Comparison of ENCODE assay signal across 9 cellular contexts in genomic region chr10:100656479-100656878, GRCh38.
DNase-seq lines count a peak whose midpoint lies in the region; ATAC-seq and TF ChIP-seq lines count a peak whose summit lies in the region.
"Had no signal": no experiment of that assay in that cellular context is flagged by ENCODE, and none has a peak within 500 bp of the region (broad histone marks: within the 10 kb centered on the region; RNA-seq: fewer than 3 reads in every experiment).

No MANE protein-coding gene starts in this region.

- H3K4me3 ChIP-seq in RWPE2 (ENCODE audit: severe bottlenecking) (no peak overlapping the region), thymus (ENCODE audit: low read length) (peak overlapping the region; percentile 13)
- H3K4me3 ChIP-seq: uterus had no signal

- H3K27ac ChIP-seq in RWPE2 (ENCODE audit: poor library complexity, severe bottlenecking) (no peak overlapping the region), thymus (ENCODE audit: low read depth) (no peak overlapping the region)
- H3K27ac ChIP-seq: uterus had no signal

- H3K4me1 Mint-ChIP-seq in activated naive CD8-positive, alpha-beta T cell treated with anti-CD3 and anti-CD28 coated beads for 36 hours: peaks cover 24% of the 10 kb centered on the region
- peaks cover 30% of the 10 kb centered on the region for H3K4me1 Mint-ChIP-seq in activated naive CD8-positive, alpha-beta T cell treated with anti-CD3 and anti-CD28 coated beads, Interleukin-2, amount 50 U/mL, for 24 hours

- no peaks in the 10 kb centered on the region for H3K36me3 Mint-ChIP-seq in activated naive CD8-positive, alpha-beta T cell treated with anti-CD3 and anti-CD28 coated beads for 36 hours
- peaks cover 2% of the 10 kb centered on the region for H3K36me3 Mint-ChIP-seq in activated naive CD8-positive, alpha-beta T cell treated with anti-CD3 and anti-CD28 coated beads, Interleukin-2, amount 50 U/mL, for 24 hours (ENCODE audit: low read depth)

- peak; percentile 30 for DNase-seq in activated naive CD8-positive, alpha-beta T cell treated with anti-CD3 and anti-CD28 coated beads for 36 hours
- no peak for DNase-seq in activated naive CD8-positive, alpha-beta T cell treated with anti-CD3 and anti-CD28 coated beads, Interleukin-2, amount 50 U/mL, for 24 hours
- DNase-seq in RWPE2 (ENCODE audit: low spot score) (no peak), iPS-NIHi11 (ENCODE audit: low spot score) (peak; percentile 94), GOT3 (lab: John Stamatoyannopoulos, UW) (no peak), EL (no peak)
- DNase-seq: uterus had no signal

- H3K9me3 ChIP-seq in RWPE2 (ENCODE audit: severe bottlenecking): no peaks in the 10 kb centered on the region
- H3K9me3 ChIP-seq in thymus (ENCODE audit: control insufficient read depth): peaks cover 1% of the 10 kb centered on the region
- H3K9me3 ChIP-seq: uterus had no signal

- peaks cover 83% of the 10 kb centered on the region for H3K27me3 ChIP-seq in RWPE2 (ENCODE audit: insufficient read depth, poor library complexity, severe bottlenecking)
- peaks cover 84% of the 10 kb centered on the region for H3K27me3 ChIP-seq in thymus (ENCODE audit: control insufficient read depth, insufficient read depth)

- H3K4me1 ChIP-seq in RWPE2 (ENCODE audit: insufficient read depth, poor library complexity, severe bottlenecking) (no peaks in the 10 kb centered on the region), thymus (ENCODE audit: control insufficient read depth, insufficient read depth, low read length) (no peaks in the 10 kb centered on the region)

- H3K9me3 Mint-ChIP-seq in activated naive CD8-positive, alpha-beta T cell treated with anti-CD3 and anti-CD28 coated beads for 36 hours: no peaks in the 10 kb centered on the region
- H3K9me3 Mint-ChIP-seq in activated naive CD8-positive, alpha-beta T cell treated with anti-CD3 and anti-CD28 coated beads, Interleukin-2, amount 50 U/mL, for 24 hours: no peaks in the 10 kb centered on the region

- no peak for TF ChIP-seq CTCF in RWPE2 (IDR thresholded peaks at IDR 0.05; ENCODE audit: poor library complexity, severe bottlenecking)

- no peak overlapping the region for H3K27ac Mint-ChIP-seq in activated naive CD8-positive, alpha-beta T cell treated with anti-CD3 and anti-CD28 coated beads for 36 hours
- no peak overlapping the region for H3K27ac Mint-ChIP-seq in activated naive CD8-positive, alpha-beta T cell treated with anti-CD3 and anti-CD28 coated beads, Interleukin-2, amount 50 U/mL, for 24 hours

- H3K4me3 Mint-ChIP-seq in activated naive CD8-positive, alpha-beta T cell treated with anti-CD3 and anti-CD28 coated beads for 36 hours: no peak overlapping the region
- H3K4me3 Mint-ChIP-seq in activated naive CD8-positive, alpha-beta T cell treated with anti-CD3 and anti-CD28 coated beads, Interleukin-2, amount 50 U/mL, for 24 hours: no peak overlapping the region

- 5% methylated on average over 34 of the region's 34 CpGs for WGBS in thymus

- ATAC-seq in activated naive CD8-positive, alpha-beta T cell treated with anti-CD3 and anti-CD28 coated beads, Interleukin-2, amount 50 U/mL, for 24 hours: no peak
- ATAC-seq in RWPE2 (ENCODE audit: low read depth) (peak; percentile 85), HG02884 (IDR thresholded peaks at IDR 0.05; ENCODE audit: unreplicated experiment) (no peak)

- no peaks in the 10 kb centered on the region for H3K36me3 ChIP-seq in RWPE2 (ENCODE audit: low read depth)
- no peaks in the 10 kb centered on the region for H3K36me3 ChIP-seq in thymus (ENCODE audit: control insufficient read depth, insufficient read depth)
- H3K36me3 ChIP-seq: uterus had no signal

- peaks cover 88% of the 10 kb centered on the region for H3K27me3 Mint-ChIP-seq in activated naive CD8-positive, alpha-beta T cell treated with anti-CD3 and anti-CD28 coated beads for 36 hours
- H3K27me3 Mint-ChIP-seq in activated naive CD8-positive, alpha-beta T cell treated with anti-CD3 and anti-CD28 coated beads, Interleukin-2, amount 50 U/mL, for 24 hours: peaks cover 79% of the 10 kb centered on the region

Comparison
In these comparisons a context has a peak if more than half of its experiments do, and no peak if none do; other contexts are left out.
1. DNase-seq: peak in activated naive CD8-positive, alpha-beta T cell treated with anti-CD3 and anti-CD28 coated beads for 36 hours (single experiment) and iPS-NIHi11 (single experiment); none in activated naive CD8-positive, alpha-beta T cell treated with anti-CD3 and anti-CD28 coated beads, Interleukin-2, amount 50 U/mL, for 24 hours (single experiment), RWPE2 (single experiment), GOT3 (single experiment) and EL (single experiment).